Comparison of ENCODE assay signal across 1 cellular context in genomic region chr17:21214777-21215541, GRCh38.
TF ChIP-seq lines count a peak whose summit lies in the region.

No MANE protein-coding gene starts in this region.

TF ChIP-seq in GM12878, 131 proteins besides CTCF, POLR2A, EP300 and RAD21 (continued from another document):
- no peak for TF ChIP-seq RBBP5 (conservative IDR thresholded peaks at IDR 0.05)
- TF ChIP-seq SPI1 (IDR thresholded peaks at IDR 0.05; ENCODE audit: borderline replicate concordance, insufficient read depth, low read depth, low read length) = peak; percentile 60; the same call in 1 of the 2 replicates
- no peak for TF ChIP-seq POLR2AphosphoS5 (IDR thresholded peaks at IDR 0.05; ENCODE audit: low read length)
- no peak for TF ChIP-seq MEF2A (IDR thresholded peaks at IDR 0.05; ENCODE audit: insufficient read depth, low read depth, low read length)
- no peak for TF ChIP-seq E4F1 (IDR thresholded peaks at IDR 0.05; ENCODE audit: borderline replicate concordance, partially characterized antibody)
- no peak for TF ChIP-seq BMI1 (IDR thresholded peaks at IDR 0.05; ENCODE audit: borderline replicate concordance)
